21 cellular contexts compared by ENCODE assay signal in the genomic region with DNA sequence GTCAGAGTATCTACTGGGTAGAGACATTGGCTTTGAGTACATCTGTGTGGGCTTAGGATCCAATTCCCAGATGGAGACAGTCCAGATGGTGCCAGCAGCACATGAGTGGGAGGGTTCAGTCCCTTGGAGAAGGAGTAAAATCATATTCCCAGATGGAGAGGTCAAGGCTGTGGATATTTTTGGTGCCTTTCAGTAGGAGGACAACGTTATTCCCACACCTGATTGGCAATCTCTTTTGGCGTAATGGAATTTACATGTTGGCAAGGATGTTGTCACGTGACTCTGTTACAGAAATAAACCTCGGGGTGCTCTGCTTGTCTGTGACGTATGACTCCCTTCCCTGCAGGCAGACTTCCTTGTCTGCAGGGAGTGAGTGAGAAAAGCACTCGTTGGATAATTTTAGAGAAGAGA. TPM values are rescaled to one million over a fixed set of nuclear protein-coding genes. Genes with fewer than 3 reads are reported as not detected.
DNase-seq lines count a peak whose midpoint lies in the region; ATAC-seq and TF ChIP-seq lines count a peak whose summit lies in the region.
"Had no signal": no experiment of that assay in that cellular context is flagged by ENCODE, and none has a peak within 500 bp of the region (broad histone marks: within the 10 kb centered on the region; RNA-seq: fewer than 3 reads in every experiment).

No MANE protein-coding gene starts in this region.

- H3K9me3 ChIP-seq in BLaER1 treated with 17β-estradiol and CSF1 and Interleukin-3, amounts not matched to agents 10 nM and 100 nM (replicated peaks in 1 of 11) = peaks cover 0 to 14% (median 9%) of the 10 kb centered on the region in 11 experiments; a peak in 8 of 22 replicates
- peaks cover 0 to 5% (median 0%) of the 10 kb centered on the region in 4 donors for H3K9me3 ChIP-seq in stomach
- H3K9me3 ChIP-seq: BE2C, SJSA1 had no signal

- ATAC-seq in activated naive CD8-positive, alpha-beta T cell treated with anti-CD3 and anti-CD28 coated beads, Interleukin-2, amount 50 U/mL, for 24 hours = no peak
- ATAC-seq: PC-3 had no signal

- H3K4me1 ChIP-seq in BLaER1 treated with 17β-estradiol and CSF1 and Interleukin-3, amounts not matched to agents 10 nM and 100 nM = peaks cover 7 to 15% (median 8%) of the 10 kb centered on the region in 10 experiments; a peak in 17 of 20 replicates
- peaks cover 0 to 8% (median 3%) of the 10 kb centered on the region in 4 donors for H3K4me1 ChIP-seq in stomach
- H3K4me1 ChIP-seq: adrenal gland, BE2C, SJSA1 had no signal

- TF ChIP-seq CTCF in choroid plexus epithelial cell (conservative IDR thresholded peaks at IDR 0.05; ENCODE audit: low read depth, low read length) (no peak), stomach (IDR thresholded peaks at IDR 0.05) (no peak)

- H3K36me3 ChIP-seq in BLaER1 treated with 17β-estradiol and CSF1 and Interleukin-3, amounts not matched to agents 10 nM and 100 nM = no peaks in the 10 kb centered on the region
- H3K36me3 ChIP-seq in stomach = no peaks in the 10 kb centered on the region
- H3K36me3 ChIP-seq: adrenal gland, BE2C, SJSA1 had no signal

- WGBS in stomach, 5 donors = 10 to 30% (median 15%) methylated on average over 6 of the region's 6 CpGs

- H3K27ac Mint-ChIP-seq in activated naive CD8-positive, alpha-beta T cell treated with anti-CD3 and anti-CD28 coated beads, Interleukin-2, amount 50 U/mL, for 24 hours = no peak overlapping the region
- H3K27ac Mint-ChIP-seq: activated CD4-positive, alpha-beta T cell treated with anti-CD3 and anti-CD28 coated beads, Interleukin-2, amount 10 ng/mL, durations not matched to agents 24 days and 14 days had no signal

- no peak for TF ChIP-seq EP300 in stomach (IDR thresholded peaks at IDR 0.05)

- H3K27me3 ChIP-seq in BLaER1 treated with 17β-estradiol and CSF1 and Interleukin-3, amounts not matched to agents 10 nM and 100 nM = no peaks in the 10 kb centered on the region
- no peaks in the 10 kb centered on the region for H3K27me3 ChIP-seq in stomach
- H3K27me3 ChIP-seq: BE2C had no signal

- no peaks in the 10 kb centered on the region for H3K4me1 Mint-ChIP-seq in activated naive CD8-positive, alpha-beta T cell treated with anti-CD3 and anti-CD28 coated beads, Interleukin-2, amount 50 U/mL, for 24 hours
- H3K4me1 Mint-ChIP-seq: activated CD4-positive, alpha-beta T cell treated with anti-CD3 and anti-CD28 coated beads, Interleukin-2, amount 10 ng/mL, durations not matched to agents 24 days and 14 days had no signal

- no peaks in the 10 kb centered on the region for H4K20me1 ChIP-seq in BLaER1 treated with 17β-estradiol and CSF1 and Interleukin-3, amounts not matched to agents 10 nM and 100 nM

- no peak overlapping the region for H3K27ac ChIP-seq in BLaER1 treated with 17β-estradiol and CSF1 and Interleukin-3, amounts not matched to agents 10 nM and 100 nM
- no peak overlapping the region for H3K27ac ChIP-seq in stomach
- H3K27ac ChIP-seq: adrenal gland, SJSA1 had no signal

- in situ Hi-C loops in G401 (cut with HindIII; ENCODE audit: low sequenced_read_pairs) = no loop called here

- H3K4me3 Mint-ChIP-seq in activated naive CD8-positive, alpha-beta T cell treated with anti-CD3 and anti-CD28 coated beads, Interleukin-2, amount 50 U/mL, for 24 hours = no peak overlapping the region
- H3K4me3 Mint-ChIP-seq: activated CD4-positive, alpha-beta T cell treated with anti-CD3 and anti-CD28 coated beads, Interleukin-2, amount 10 ng/mL, durations not matched to agents 24 days and 14 days had no signal

- peak overlapping the region in 8 of 11 experiments; percentile 10 to 78 (median 38); a peak in 13 of 22 replicates for H3K4me2 ChIP-seq in BLaER1 treated with 17β-estradiol and CSF1 and Interleukin-3, amounts not matched to agents 10 nM and 100 nM

- H3K4me3 ChIP-seq in BLaER1 treated with 17β-estradiol and CSF1 and Interleukin-3, amounts not matched to agents 10 nM and 100 nM = no peak overlapping the region
- H3K4me3 ChIP-seq in choroid plexus epithelial cell (ENCODE audit: low read depth, low read length) (no peak overlapping the region), stomach (no peak overlapping the region)
- H3K4me3 ChIP-seq: adrenal gland, SJSA1 had no signal

- peaks cover 8% of the 10 kb centered on the region for H3K27me3 Mint-ChIP-seq in activated naive CD8-positive, alpha-beta T cell treated with anti-CD3 and anti-CD28 coated beads, Interleukin-2, amount 50 U/mL, for 24 hours
- H3K27me3 Mint-ChIP-seq: activated CD4-positive, alpha-beta T cell treated with anti-CD3 and anti-CD28 coated beads, Interleukin-2, amount 10 ng/mL, durations not matched to agents 24 days and 14 days had no signal

- no peak overlapping the region for H3K9ac ChIP-seq in BLaER1 treated with 17β-estradiol and CSF1 and Interleukin-3, amounts not matched to agents 10 nM and 100 nM

- TF ChIP-seq POLR2A in stomach (IDR thresholded peaks at IDR 0.05) = no peak

- DNase-seq in G401 (ENCODE audit: low spot score) (peak; percentile 23), choroid plexus epithelial cell (ENCODE audit: low read depth) (peak; percentile 27), myocyte (ENCODE audit: low read depth) (peak; percentile 4), stomach (no peak), HT-29 (ENCODE audit: low spot score) (no peak)
- no peak for DNase-seq in activated T-cell treated with anti-CD3 and anti-CD28 coated beads, Interleukin-2, amount 50 U/mL, for 1 hour
- DNase-seq in activated naive CD8-positive, alpha-beta T cell treated with anti-CD3 and anti-CD28 coated beads, Interleukin-2, amount 50 U/mL, for 24 hours = no peak
- DNase-seq: activated CD4-positive, alpha-beta T cell treated with anti-CD3 and anti-CD28 coated beads, Interleukin-2, amount 10 ng/mL, durations not matched to agents 24 days and 14 days; activated effector memory CD4-positive, alpha-beta T cell treated with anti-CD3 and anti-CD28 coated beads, Interleukin-2, amount 50 U/mL, for 16 hours; BE2C; Calu3; kidney had no signal

- H3K9me3 Mint-ChIP-seq in activated naive CD8-positive, alpha-beta T cell treated with anti-CD3 and anti-CD28 coated beads, Interleukin-2, amount 50 U/mL, for 24 hours = peaks cover 11% of the 10 kb centered on the region
- H3K9me3 Mint-ChIP-seq: activated CD4-positive, alpha-beta T cell treated with anti-CD3 and anti-CD28 coated beads, Interleukin-2, amount 10 ng/mL, durations not matched to agents 24 days and 14 days had no signal

- no peaks in the 10 kb centered on the region for H3K36me3 Mint-ChIP-seq in activated naive CD8-positive, alpha-beta T cell treated with anti-CD3 and anti-CD28 coated beads, Interleukin-2, amount 50 U/mL, for 24 hours (ENCODE audit: low read depth)

- intact Hi-C loops in stomach (cut with DNase I; ENCODE audit: low total_unique reads) = no loop called here

RNA-seq across cellular contexts. Expression of a gene that starts 27.6 kb away (rescaled TPM):
- total RNA-seq in G401 (2014; rRNA removed; shearing (Covaris generic)) = not detected in 2 replicates
- total RNA-seq in myocyte (not detected in 2 replicates), stomach (not detected)
- polyA plus RNA-seq in myocyte (2012) = not detected
- polyA plus RNA-seq in stomach = not detected
- not detected in 2 replicates for total RNA-seq in HT-29 (2014; rRNA removed; shearing (Covaris generic))
- total RNA-seq: activated CD4-positive, alpha-beta T cell treated with anti-CD3 and anti-CD28 coated beads, Interleukin-2, amount 10 ng/mL, durations not matched to agents 24 days and 14 days; adrenal gland; bronchial epithelial cell; Calu3; dermis microvascular lymphatic vessel endothelial cell; kidney; PC-3; SJSA1; subcutaneous adipose tissue; T-helper 1 cell treated with Interleukin-12 subunit alpha and Interleukin-12 subunit beta and Interleukin-4 antibody, amounts not matched to agents 30 ng/mL and 1 ng/mL, for 36 hours had no signal
- polyA plus RNA-seq: adrenal gland, neural cell had no signal

Comparison
In these comparisons a context has a peak if more than half of its experiments do, and no peak if none do; other contexts are left out.
1. DNase-seq: peak in G401 (single experiment), choroid plexus epithelial cell (single experiment) and myocyte (single experiment); none in activated T-cell treated with anti-CD3 and anti-CD28 coated beads, Interleukin-2, amount 50 U/mL, for 1 hour (single experiment), stomach (single experiment), HT-29 (single experiment) and activated naive CD8-positive, alpha-beta T cell treated with anti-CD3 and anti-CD28 coated beads, Interleukin-2, amount 50 U/mL, for 24 hours (single experiment).